ENCODE assay signal across 9 cellular contexts in the genomic region with DNA sequence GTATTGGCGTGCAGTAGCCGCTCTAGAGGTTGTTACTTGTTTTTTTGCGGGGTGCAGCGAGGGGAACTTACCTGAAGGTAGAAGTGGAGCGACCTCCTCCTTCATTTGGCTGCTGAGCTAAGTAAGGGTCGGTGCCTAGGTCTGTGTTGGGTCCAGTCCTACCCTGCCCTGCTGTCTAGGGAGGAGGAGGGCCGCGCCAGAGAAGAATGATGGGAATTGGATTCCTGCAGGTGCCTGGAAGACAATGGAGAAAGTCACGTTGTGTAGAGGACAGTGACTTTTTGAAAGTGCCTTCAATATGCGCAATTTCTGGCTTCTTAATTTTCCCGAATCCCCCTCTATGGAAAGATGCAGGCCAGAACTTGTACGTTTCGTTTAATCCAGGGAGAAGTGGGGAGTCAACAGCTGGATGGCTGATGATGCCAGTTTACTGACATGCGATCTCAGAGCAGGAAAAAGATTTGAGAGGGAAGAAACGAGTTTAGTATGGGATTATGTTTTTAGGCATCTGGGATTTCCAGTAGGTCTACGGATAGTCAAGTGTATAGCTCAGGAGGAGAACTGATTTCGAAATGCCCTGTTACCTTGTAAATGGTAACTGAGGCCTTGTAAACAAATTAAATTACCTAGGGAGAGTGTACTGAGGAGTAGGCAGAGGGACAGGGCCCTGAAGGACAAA. TPM values are rescaled to one million over a fixed set of nuclear protein-coding genes. Genes with fewer than 3 reads are reported as not detected.
DNase-seq lines count a peak whose midpoint lies in the region; ATAC-seq, FAIRE-seq and TF ChIP-seq lines count a peak whose summit lies in the region.
"Had no signal": no experiment of that assay in that cellular context is flagged by ENCODE, and none has a peak within 500 bp of the region (broad histone marks: within the 10 kb centered on the region; RNA-seq: fewer than 3 reads in every experiment).

No MANE protein-coding gene starts in this region.

- TF ChIP-seq RAD21 in A549 (conservative IDR thresholded peaks at IDR 0.05 in 1 of 2, IDR thresholded peaks at IDR 0.05 in 1 of 2), result no peak

- no peak for TF ChIP-seq CTCF in A549 (IDR thresholded peaks at IDR 0.05)
- no peak for TF ChIP-seq CTCF in choroid plexus epithelial cell (conservative IDR thresholded peaks at IDR 0.05; ENCODE audit: low read depth, low read length)
- no peak for TF ChIP-seq CTCF in upper lobe of right lung (IDR thresholded peaks at IDR 0.05)

- 1% methylated on average over 17 of the region's 17 CpGs for WGBS in A549 (ENCODE audit: missing lambda C conversion rate)
- 5 to 6% methylated on average over 10 to 12 of the region's 17 CpGs for WGBS in mesodermal cell (ENCODE audit: insufficient coverage in 2 of 2), 2 experiments

- DNase-seq in A549 (ENCODE audit: low read depth in 1 of 2, low spot score in 1 of 2), result peak; percentile 1 to 2
- peak; percentile 47 for DNase-seq in NCI-H524 treated with DMSO at 0.1 percent for 48 hours (lab: John Stamatoyannopoulos, UW)
- DNase-seq in choroid plexus epithelial cell (ENCODE audit: low read depth), result peak; percentile 2
- DNase-seq in upper lobe of right lung, result no peak
- DNase-seq in NCI-H1417 treated with DMSO at 0.1 percent for 48 hours (lab: John Stamatoyannopoulos, UW), result no peak

- CTCF ChIA-PET in A549 (lab: Yijun Ruan, JAX), result interaction anchor here (0.6 to 0.8 kb wide), 3 partner anchors 12 to 53 kb away, joined by 3 read pairs; no protein-coding TSS in a partner anchor

- TF ChIP-seq EP300 in A549 (IDR thresholded peaks at IDR 0.05), result no peak

- no peaks in the 10 kb centered on the region for H3K27me3 ChIP-seq in upper lobe of right lung

- no peak for TF ChIP-seq POLR2A in A549 (IDR thresholded peaks at IDR 0.05; ENCODE audit: low read length)

- H3K36me3 ChIP-seq in mesodermal cell (ENCODE audit: control insufficient read depth, insufficient read depth, low read length) (peaks cover 6% of the 10 kb centered on the region), upper lobe of right lung (no peaks in the 10 kb centered on the region)

- peak overlapping the region; percentile 89 to 92 for H3K27ac ChIP-seq in A549
- H3K27ac ChIP-seq in mesodermal cell (ENCODE audit: low read depth, low read length, severe bottlenecking), result peak overlapping the region; percentile 87
- H3K27ac ChIP-seq in upper lobe of right lung, result peak overlapping the region; percentile 84

- no peak for FAIRE-seq in A549 (lab: Jason Lieb, UNC)
- FAIRE-seq: islet of Langerhans had no signal

- peaks cover 7% of the 10 kb centered on the region; the same call in 1 of the 3 replicates for H3K4me1 ChIP-seq in A549
- no peaks in the 10 kb centered on the region for H3K4me1 ChIP-seq in mesodermal cell (ENCODE audit: control insufficient read depth, insufficient read depth, low read length, poor library complexity, severe bottlenecking)
- peaks cover 6% of the 10 kb centered on the region for H3K4me1 ChIP-seq in upper lobe of right lung

- peak overlapping the region; percentile 76 for H3K4me3 ChIP-seq in A549
- peak overlapping the region; percentile 81 for H3K4me3 ChIP-seq in choroid plexus epithelial cell (ENCODE audit: low read depth, low read length)
- peak overlapping the region; percentile 87 for H3K4me3 ChIP-seq in mesodermal cell (ENCODE audit: extremely low read depth, insufficient read depth, low read length, poor library complexity, severe bottlenecking)
- peak overlapping the region; percentile 93 for H3K4me3 ChIP-seq in upper lobe of right lung

- peak overlapping the region; percentile 69 for H3K4me2 ChIP-seq in A549

- ATAC-seq in A549 (peak; percentile 18 to 51), GM18867 (IDR thresholded peaks at IDR 0.05; ENCODE audit: unreplicated experiment) (peak; percentile 9), upper lobe of right lung (peak; percentile 1), GM18909 (IDR thresholded peaks at IDR 0.05; ENCODE audit: poor library complexity, unreplicated experiment) (no peak)

- H3K9me3 ChIP-seq in A549 (no peaks in the 10 kb centered on the region), mesodermal cell (ENCODE audit: control insufficient read depth, low read length) (no peaks in the 10 kb centered on the region), upper lobe of right lung (no peaks in the 10 kb centered on the region)

- POLR2A ChIA-PET in A549 (lab: Yijun Ruan, JAX), result interaction anchor here (0.7 kb wide), 1 partner anchor 37 kb away, joined by 3 read pairs; no protein-coding TSS in a partner anchor

- intact Hi-C loops in upper lobe of right lung (cut with DNase I), result no loop called here

TF ChIP-seq in A549, 52 proteins besides CTCF, POLR2A, EP300 and RAD21:
- TF ChIP-seq NFE2L2 (conservative IDR thresholded peaks at IDR 0.05; ENCODE audit: low read length), result no peak
- TF ChIP-seq, protein P1, sequence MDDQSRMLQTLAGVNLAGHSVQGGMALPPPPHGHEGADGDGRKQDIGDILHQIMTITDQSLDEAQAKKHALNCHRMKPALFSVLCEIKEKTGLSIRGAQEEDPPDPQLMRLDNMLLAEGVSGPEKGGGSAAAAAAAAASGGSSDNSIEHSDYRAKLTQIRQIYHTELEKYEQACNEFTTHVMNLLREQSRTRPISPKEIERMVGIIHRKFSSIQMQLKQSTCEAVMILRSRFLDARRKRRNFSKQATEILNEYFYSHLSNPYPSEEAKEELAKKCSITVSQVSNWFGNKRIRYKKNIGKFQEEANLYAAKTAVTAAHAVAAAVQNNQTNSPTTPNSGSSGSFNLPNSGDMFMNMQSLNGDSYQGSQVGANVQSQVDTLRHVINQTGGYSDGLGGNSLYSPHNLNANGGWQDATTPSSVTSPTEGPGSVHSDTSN (IDR thresholded peaks at IDR 0.05), result no peak
- no peak for TF ChIP-seq MAFK (IDR thresholded peaks at IDR 0.05; ENCODE audit: partially characterized antibody)
- peak; percentile 8 for TF ChIP-seq KDM5A (IDR thresholded peaks at IDR 0.05)
- no peak for TF ChIP-seq EHF (CRISPR knock-in tag; IDR thresholded peaks at IDR 0.05)
- TF ChIP-seq MAZ (IDR thresholded peaks at IDR 0.05; ENCODE audit: borderline replicate concordance, low read depth, low read length), result no peak
- peak; percentile 10 for TF ChIP-seq PHF8 (IDR thresholded peaks at IDR 0.05; ENCODE audit: borderline replicate concordance, low read depth)

RNA-seq across cellular contexts. Expression of gene MRPS9, which starts 0.7 kb away (rescaled TPM):
- polyA plus RNA-seq in A549 (2011; rRNA removed) (30.7 and 54.4 TPM in 2 replicates), A549 (2017; fragmentation: RNase III; extraction: RNeasy Plus Mini Kit Qiagen cat#74134 plus additional on column Dnase treatment) (40.5 to 45.5 TPM (median 42.5 TPM) in 3 replicates)
- 31.6 and 52.8 TPM in 2 replicates for polyA plus RNA-seq in A549 (2012; cell fraction: cytosol; rRNA removed)
- 25.8 and 31.7 TPM in 2 replicates for polyA plus RNA-seq in A549 (2012; cell fraction: nucleus; rRNA removed)
- polyA minus RNA-seq in A549 (2011; rRNA and poly(A)+ RNA removed), result 23.3 and 24.0 TPM in 2 replicates
- polyA plus RNA-seq in mesodermal cell (2013, experiment 1 of 2), result 30.7 TPM
- 34.7 TPM for polyA plus RNA-seq in mesodermal cell (2013, experiment 2 of 2)
- 17.0 TPM for total RNA-seq in upper lobe of right lung

Comparison
In these comparisons a context has a peak if more than half of its experiments do, and no peak if none do; other contexts are left out.
1. DNase-seq: peak in A549 (2 of 2), NCI-H524 treated with DMSO at 0.1 percent for 48 hours (single experiment) and choroid plexus epithelial cell (single experiment); none in upper lobe of right lung (single experiment) and NCI-H1417 treated with DMSO at 0.1 percent for 48 hours (single experiment).
2. Peak in every context shown above with its lines, with median percentiles within 50 percentile points of each other: H3K27ac ChIP-seq and H3K4me3 ChIP-seq.